ENCODE assay signal across 36 cellular contexts in the genomic region with DNA sequence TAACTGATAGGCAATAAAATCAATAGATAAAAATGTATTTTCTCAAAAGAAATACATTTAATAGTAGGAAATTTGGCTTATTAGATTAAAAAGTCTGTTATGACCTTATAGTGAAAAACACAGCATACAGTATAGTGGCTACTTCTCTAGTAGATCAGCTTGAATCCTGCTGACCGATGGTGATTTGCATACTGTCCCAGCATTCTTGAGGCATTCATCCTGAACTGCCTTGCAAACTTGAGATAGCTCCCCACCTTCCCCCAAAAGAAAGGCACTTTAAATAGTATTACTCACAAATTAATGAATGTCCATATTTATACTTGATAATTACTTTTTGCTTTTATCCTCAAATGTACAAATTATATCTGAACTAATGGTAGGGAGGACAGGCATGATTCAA. TPM values are rescaled to one million over a fixed set of nuclear protein-coding genes. Genes with fewer than 3 reads are reported as not detected.
"Had no signal": no experiment of that assay in that cellular context is flagged by ENCODE, and none has a peak within 500 bp of the region (broad histone marks: within the 10 kb centered on the region; RNA-seq: fewer than 3 reads in every experiment).

No MANE protein-coding gene starts in this region.

- H3K4me1 ChIP-seq: testis had no signal

- H3K9ac ChIP-seq: neural progenitor cell, parathyroid adenoma had no signal

- H2AFZ ChIP-seq: hepatocyte, neural progenitor cell, parathyroid adenoma had no signal

- H3K27ac ChIP-seq: colonic mucosa, esophagus squamous epithelium, heart left ventricle, hepatocyte, left lung, neural progenitor cell, parathyroid adenoma, right atrium auricular region, stomach, testis, tibial artery, upper lobe of left lung had no signal

- H3K36me3 ChIP-seq: colonic mucosa, heart left ventricle, left lung, neural progenitor cell, right atrium auricular region, tibial artery, upper lobe of left lung had no signal

- H3K27me3 ChIP-seq: colonic mucosa, esophagus squamous epithelium, heart left ventricle, hepatocyte, left lung, neural progenitor cell, right atrium auricular region, stomach, testis, tibial artery, upper lobe of left lung had no signal

- H3K9me3 ChIP-seq: colonic mucosa, esophagus squamous epithelium, heart left ventricle, mucosa of descending colon, right atrium auricular region, stomach, testis, tibial artery, upper lobe of left lung had no signal

- ATAC-seq: heart left ventricle; left lung; mucosa of descending colon; sciatic nerve; stimulated activated effector memory CD8-positive, alpha-beta T cell treated with anti-CD3 and anti-CD28 coated beads, Interleukin-12 subunit alpha, Interleukin-12 subunit beta, amount 100 ng/mL, for 72 hours had no signal

- H3K4me2 ChIP-seq: hepatocyte, neural progenitor cell, smooth muscle cell had no signal

- H3K4me3 ChIP-seq: colonic mucosa, esophagus squamous epithelium, heart left ventricle, hepatocyte, left lung, mucosa of descending colon, neural progenitor cell, right atrium auricular region, smooth muscle cell, stomach, testis, tibial artery, upper lobe of left lung had no signal

- DNase-seq: central memory CD4-positive, alpha-beta T cell; colonic mucosa; dermis blood vessel endothelial cell; effector memory CD4-positive, alpha-beta T cell; esophagus squamous epithelium; heart left ventricle; left lung; mesenchymal stem cell; mucosa of descending colon; naive B cell; stimulated activated CD4-positive, alpha-beta T cell treated with anti-CD3 and anti-CD28 coated beads, Interleukin-12 subunit alpha, Interleukin-12 subunit beta, amount 100 ng/mL, for 4 hours; stimulated activated CD4-positive, alpha-beta T cell treated with anti-CD3 and anti-CD28 coated beads, Interleukin-2, amount 100 ng/mL, for 24 hours; stimulated activated CD4-positive, alpha-beta T cell treated with anti-CD3 and anti-CD28 coated beads, Interleukin-4, amount 100 ng/mL, for 24 hours; stimulated activated naive CD4-positive, alpha-beta T cell treated with Interleukin-2 at 50 U/mL for 16 hours; stomach; testis; tibial artery; upper lobe of left lung had no signal

RNA-seq across cellular contexts. Expression of a gene that starts 42.6 kb away (rescaled TPM):
- total RNA-seq: chondrocyte, colonic mucosa, dermis blood vessel endothelial cell, endothelial cell of umbilical vein, epithelial cell of proximal tubule, esophagus squamous epithelium, frontal cortex, glomerular endothelial cell, heart left ventricle, hepatocyte, left lung, lower leg skin, lung microvascular endothelial cell, mesothelial cell of epicardium, mucosa of descending colon, osteoblast, progenitor cell of endocrine pancreas, right atrium auricular region, sciatic nerve, smooth muscle cell, stomach, subcutaneous adipose tissue, testis, upper lobe of left lung had no signal
- polyA plus RNA-seq: endothelial cell of umbilical vein, heart left ventricle, hepatocyte, smooth muscle cell, stomach had no signal
